Comparison of ENCODE assay signal across 14 cellular contexts in genomic region chr11:6626971-6627761, GRCh38. TPM values are rescaled to one million over a fixed set of nuclear protein-coding genes. Genes with fewer than 3 reads are reported as not detected.
A peak's percentile ranks its signal among the peaks of the same experiment; 100 is the strongest.
DNase-seq lines count a peak whose midpoint lies in the region; ATAC-seq and TF ChIP-seq lines count a peak whose summit lies in the region.
"Had no signal": no experiment of that assay in that cellular context is flagged by ENCODE, and none has a peak within 500 bp of the region (broad histone marks: within the 10 kb centered on the region; RNA-seq: fewer than 3 reads in every experiment).

No MANE protein-coding gene starts in this region.

- POLR2A ChIA-PET in activated CD8-positive, alpha-beta T cell treated with anti-CD3 and anti-CD28 coated beads, Interleukin-2, amount 10 ng/mL, durations not matched to agents 7 days and 5 days (lab: Charles Lee) = interaction anchor here (0.6 to 2.3 kb wide), 4 partner anchors 9 to 59 kb away, joined by 3 to 16 read pairs (median 8); partner anchors contain the start of genes TAF10 and TPP1

- H3K9me3 ChIP-seq in right atrium auricular region (no peaks in the 10 kb centered on the region), left ventricle myocardium inferior (replicated peaks) (no peaks in the 10 kb centered on the region), SJCRH30 (replicated peaks) (no peaks in the 10 kb centered on the region), breast epithelium (no peaks in the 10 kb centered on the region)

- TF ChIP-seq CTCF in right atrium auricular region (IDR thresholded peaks at IDR 0.05) (no peak), left ventricle myocardium inferior (IDR thresholded peaks at IDR 0.05; ENCODE audit: borderline replicate concordance) (no peak), breast epithelium (IDR thresholded peaks at IDR 0.05) (no peak)

- H3K27me3 Mint-ChIP-seq in activated CD8-positive, alpha-beta T cell treated with anti-CD3 and anti-CD28 coated beads, Interleukin-2, amount 10 ng/mL, durations not matched to agents 7 days and 5 days (ENCODE audit: low read depth) = no peaks in the 10 kb centered on the region

- CTCF ChIA-PET in activated CD8-positive, alpha-beta T cell treated with anti-CD3 and anti-CD28 coated beads, Interleukin-2, amount 10 ng/mL, durations not matched to agents 7 days and 5 days (lab: Charles Lee) = interaction anchor here (0.7 to 3.4 kb wide), 11 partner anchors 8 to 248 kb away, joined by 3 to 14 read pairs (median 3); partner anchors contain the start of genes MRPL17, TAF10 and TPP1

- H3K4me3 ChIP-seq in right atrium auricular region (no peak overlapping the region), left ventricle myocardium inferior (no peak overlapping the region), SJCRH30 (no peak overlapping the region), breast epithelium (no peak overlapping the region)
- H3K4me3 ChIP-seq: cardiac muscle cell, skin epidermis had no signal

- no peaks in the 10 kb centered on the region for H3K36me3 Mint-ChIP-seq in activated CD8-positive, alpha-beta T cell treated with anti-CD3 and anti-CD28 coated beads, Interleukin-2, amount 10 ng/mL, durations not matched to agents 7 days and 5 days (ENCODE audit: low read depth)

- ATAC-seq in Right ventricle myocardium inferior = peak; percentile 79
- peak; percentile 21 for ATAC-seq in activated CD8-positive, alpha-beta T cell treated with anti-CD3 and anti-CD28 coated beads, Interleukin-2, amount 10 ng/mL, durations not matched to agents 7 days and 5 days

- peak overlapping the region; percentile 75 for H3K27ac Mint-ChIP-seq in activated CD8-positive, alpha-beta T cell treated with anti-CD3 and anti-CD28 coated beads, Interleukin-2, amount 10 ng/mL, durations not matched to agents 7 days and 5 days

- no peaks in the 10 kb centered on the region for H3K27me3 ChIP-seq in right atrium auricular region
- no peaks in the 10 kb centered on the region for H3K27me3 ChIP-seq in left ventricle myocardium inferior (ENCODE audit: low read depth)
- no peaks in the 10 kb centered on the region for H3K27me3 ChIP-seq in SJCRH30
- H3K27me3 ChIP-seq in breast epithelium = no peaks in the 10 kb centered on the region

- no peaks in the 10 kb centered on the region for H3K9me3 Mint-ChIP-seq in activated CD8-positive, alpha-beta T cell treated with anti-CD3 and anti-CD28 coated beads, Interleukin-2, amount 10 ng/mL, durations not matched to agents 7 days and 5 days (ENCODE audit: insufficient read depth)

- DNase-seq in Right ventricle myocardium inferior (ENCODE audit: missing footprints) (no peak), right atrium auricular region (ENCODE audit: low spot score) (no peak), left ventricle myocardium inferior (peak; percentile 60), hepatic stellate cell (ENCODE audit: low spot score) (no peak), SJCRH30 (no peak), breast epithelium (ENCODE audit: low spot score in 2 of 2) (no peak), NCI-H146 treated with DMSO at 0.1 percent for 48 hours (lab: John Stamatoyannopoulos, UW; ENCODE audit: unreplicated experiment) (no peak)
- DNase-seq in activated CD8-positive, alpha-beta T cell treated with anti-CD3 and anti-CD28 coated beads, Interleukin-2, amount 10 ng/mL, durations not matched to agents 7 days and 5 days = no peak
- DNase-seq: activated T-cell treated with anti-CD3 and anti-CD28 coated beads, Interleukin-2, amount 50 U/mL, for 1 hour; AML-193; NCI-H1436; T1000 had no signal

- H3K4me1 ChIP-seq in right atrium auricular region = no peaks in the 10 kb centered on the region
- peaks cover 10% of the 10 kb centered on the region for H3K4me1 ChIP-seq in left ventricle myocardium inferior
- H3K4me1 ChIP-seq in SJCRH30 = no peaks in the 10 kb centered on the region
- H3K4me1 ChIP-seq in breast epithelium = no peaks in the 10 kb centered on the region

- peaks cover 29% of the 10 kb centered on the region for H3K4me1 Mint-ChIP-seq in activated CD8-positive, alpha-beta T cell treated with anti-CD3 and anti-CD28 coated beads, Interleukin-2, amount 10 ng/mL, durations not matched to agents 7 days and 5 days (ENCODE audit: low read depth)

- no peak for TF ChIP-seq POLR2A in breast epithelium (IDR thresholded peaks at IDR 0.05)

- intact Hi-C loops in Right ventricle myocardium inferior (cut with DNase I) = no loop called here
- intact Hi-C loops in left ventricle myocardium inferior (cut with micrococcal nuclease) = no loop called here
- intact Hi-C loops in breast epithelium (cut with DNase I; ENCODE audit: low total_unique reads) = no loop called here

- H3K27ac ChIP-seq in right atrium auricular region (no peak overlapping the region), left ventricle myocardium inferior (replicated peaks) (peak overlapping the region; percentile 8), SJCRH30 (no peak overlapping the region), breast epithelium (no peak overlapping the region)
- H3K27ac ChIP-seq: cardiac muscle cell, skin epidermis had no signal

- H3K4me3 Mint-ChIP-seq in activated CD8-positive, alpha-beta T cell treated with anti-CD3 and anti-CD28 coated beads, Interleukin-2, amount 10 ng/mL, durations not matched to agents 7 days and 5 days = peak overlapping the region; percentile 20

- peaks cover 44% of the 10 kb centered on the region for H3K36me3 ChIP-seq in right atrium auricular region
- peaks cover 66% of the 10 kb centered on the region for H3K36me3 ChIP-seq in left ventricle myocardium inferior
- no peaks in the 10 kb centered on the region for H3K36me3 ChIP-seq in SJCRH30
- H3K36me3 ChIP-seq in breast epithelium = no peaks in the 10 kb centered on the region

RNA-seq across cellular contexts. Expression of gene TPP1, which starts 7.9 kb away (rescaled TPM):
- total RNA-seq in Right ventricle myocardium inferior (81.5 TPM), right atrium auricular region (10 to 100 TPM; 48.8 to 83.1 TPM), left ventricle myocardium inferior (84.2 TPM), breast epithelium (10 to 100 TPM; 27.2 to 71.4 (median 38.2) TPM)
- total RNA-seq in activated CD8-positive, alpha-beta T cell treated with anti-CD3 and anti-CD28 coated beads, Interleukin-2, amount 10 ng/mL, durations not matched to agents 7 days and 5 days = 10 to 100 TPM; 74.1 to 78.9 TPM
- total RNA-seq in SJCRH30 (2014; rRNA removed; shearing (Covaris generic)) = 8.1 and 8.7 TPM in 2 replicates

RNA-seq across cellular contexts. Expression of gene TAF10, which starts 15.2 kb away (rescaled TPM):
- total RNA-seq in Right ventricle myocardium inferior (90.9 TPM), right atrium auricular region (10 to 100 TPM; 26.6 to 54.0 TPM), left ventricle myocardium inferior (106 TPM), breast epithelium (10 to 100 TPM; 45.4 to 82.6 (median 54.7) TPM)
- total RNA-seq in activated CD8-positive, alpha-beta T cell treated with anti-CD3 and anti-CD28 coated beads, Interleukin-2, amount 10 ng/mL, durations not matched to agents 7 days and 5 days = 100 to 1,000 TPM; 140 to 156 TPM
- 68.1 and 82.0 TPM in 2 replicates for total RNA-seq in SJCRH30 (2014; rRNA removed; shearing (Covaris generic))

RNA-seq across cellular contexts. Expression of gene ILK, which starts 23.6 kb away (rescaled TPM):
- total RNA-seq in Right ventricle myocardium inferior (233 TPM), right atrium auricular region (100 to 1,000 TPM; 142 to 193 TPM), left ventricle myocardium inferior (192 TPM), breast epithelium (100 to 1,000 TPM; 113 to 118 (median 113) TPM)
- 100 to 1,000 TPM; 195 to 197 TPM for total RNA-seq in activated CD8-positive, alpha-beta T cell treated with anti-CD3 and anti-CD28 coated beads, Interleukin-2, amount 10 ng/mL, durations not matched to agents 7 days and 5 days
- total RNA-seq in SJCRH30 (2014; rRNA removed; shearing (Covaris generic)) = 73.7 and 81.4 TPM in 2 replicates

RNA-seq across cellular contexts. Expression of gene RRP8, which starts 23.8 kb away (rescaled TPM):
- total RNA-seq in Right ventricle myocardium inferior = 22.9 TPM
- total RNA-seq in right atrium auricular region = 10 to 100 TPM in 1 of 2 donors, 1 to 10 TPM in 1; 9.7 to 12.2 TPM
- 10 to 100 TPM; 28.6 to 29.8 TPM for total RNA-seq in activated CD8-positive, alpha-beta T cell treated with anti-CD3 and anti-CD28 coated beads, Interleukin-2, amount 10 ng/mL, durations not matched to agents 7 days and 5 days
- total RNA-seq in left ventricle myocardium inferior = 19.2 TPM
- total RNA-seq in SJCRH30 (2014; rRNA removed; shearing (Covaris generic)) = 15.8 and 15.9 TPM in 2 replicates
- 10 to 100 TPM in 2 of 3 donors, 1 to 10 TPM in 1; 8.8 to 22.2 (median 20.3) TPM for total RNA-seq in breast epithelium

RNA-seq across cellular contexts. Expression of gene DCHS1, which starts 28.4 kb away (rescaled TPM):
- total RNA-seq in Right ventricle myocardium inferior (10.7 TPM), right atrium auricular region (10 to 100 TPM in 1 of 2 donors, 1 to 10 TPM in 1; 9.3 to 23.0 TPM), left ventricle myocardium inferior (9.5 TPM), breast epithelium (10 to 100 TPM in 2 of 3 donors, 1 to 10 TPM in 1; 7.2 to 18.0 (median 13.8) TPM)
- total RNA-seq in activated CD8-positive, alpha-beta T cell treated with anti-CD3 and anti-CD28 coated beads, Interleukin-2, amount 10 ng/mL, durations not matched to agents 7 days and 5 days = under 1 TPM; 0.23 to 0.29 TPM
- total RNA-seq in SJCRH30 (2014; rRNA removed; shearing (Covaris generic)) = 9.5 and 9.6 TPM in 2 replicates
